ENCODE assay signal across 9 cellular contexts in the genomic region with DNA sequence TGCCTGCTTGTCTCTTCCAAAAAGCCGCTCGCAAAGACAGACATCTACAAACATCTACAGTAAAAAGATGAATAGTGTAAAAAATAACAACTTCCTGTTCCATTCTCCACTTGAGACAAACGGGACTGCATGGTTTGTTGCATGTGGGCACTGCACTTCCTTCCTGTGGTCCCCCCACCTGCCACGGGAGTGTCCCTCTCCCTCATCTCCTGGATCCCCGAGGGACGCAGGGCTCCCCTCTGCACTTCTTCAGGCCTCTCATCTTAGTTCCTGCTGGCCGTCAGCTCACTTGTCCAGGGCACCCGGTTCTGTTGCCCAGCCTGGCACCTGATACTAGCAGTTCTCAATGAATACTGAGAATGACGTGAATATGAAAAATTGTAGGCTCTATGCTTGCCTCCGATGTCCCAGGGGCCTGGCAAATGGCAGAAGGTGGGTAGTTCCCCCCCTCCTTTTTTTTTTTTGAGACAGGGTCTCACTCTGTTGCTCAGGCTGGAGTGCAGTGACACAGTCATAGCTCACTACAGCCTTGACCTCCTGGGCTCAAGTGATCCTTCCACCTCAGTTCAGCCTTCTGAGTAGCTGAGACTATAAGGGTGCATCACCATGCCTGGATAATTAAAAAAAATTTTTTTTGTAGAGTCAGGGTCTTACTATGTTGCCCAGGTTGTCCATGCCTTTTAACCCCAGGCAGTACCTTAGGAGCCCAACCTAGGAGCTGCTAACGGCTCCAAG. TPM values are rescaled to one million over a fixed set of nuclear protein-coding genes. Genes with fewer than 3 reads are reported as not detected.
DNase-seq lines count a peak whose midpoint lies in the region; ATAC-seq lines count a peak whose summit lies in the region.
"Had no signal": no experiment of that assay in that cellular context is flagged by ENCODE, and none has a peak within 500 bp of the region (broad histone marks: within the 10 kb centered on the region; RNA-seq: fewer than 3 reads in every experiment).

No MANE protein-coding gene starts in this region.

- 61 to 66% methylated on average over 11 of the region's 11 CpGs for WGBS in aorta, 2 donors

- no peaks in the 10 kb centered on the region for H3K27me3 Mint-ChIP-seq in T-helper 17 cell
- H3K27me3 Mint-ChIP-seq in effector memory CD8-positive, alpha-beta T cell: no peaks in the 10 kb centered on the region
- peaks cover 26% of the 10 kb centered on the region for H3K27me3 Mint-ChIP-seq in stimulated activated naive CD8-positive, alpha-beta T cell treated with anti-CD3 and anti-CD28 coated beads, Interleukin-15, amount 100 ng/mL, for 72 hours

- ATAC-seq in T-helper 17 cell (peak; percentile 51), aorta (ENCODE audit: low FRiP score) (no peak)
- ATAC-seq in effector memory CD8-positive, alpha-beta T cell (replicated peaks): peak; percentile 34
- ATAC-seq in stimulated activated naive CD8-positive, alpha-beta T cell treated with anti-CD3 and anti-CD28 coated beads, Interleukin-15, amount 100 ng/mL, for 72 hours: peak; percentile 35

- peaks cover 10% of the 10 kb centered on the region for H3K4me1 Mint-ChIP-seq in T-helper 17 cell
- peaks cover 12 to 14% of the 10 kb centered on the region in 2 donors for H3K4me1 Mint-ChIP-seq in effector memory CD8-positive, alpha-beta T cell (ENCODE audit: low read depth in 2 of 2)
- H3K4me1 Mint-ChIP-seq in stimulated activated naive CD8-positive, alpha-beta T cell treated with anti-CD3 and anti-CD28 coated beads, Interleukin-15, amount 100 ng/mL, for 72 hours: peaks cover 28% of the 10 kb centered on the region

- intact Hi-C loops in aorta (cut with DNase I): loop anchor here (2.0 to 5.0 kb wide), 2 partner anchors 65 to 92 kb away; partner anchors contain the start of genes XRCC3 (in 1 of the 2) and ZFYVE21 (in 1 of the 2)

- peak overlapping the region; percentile 86 for H3K27ac Mint-ChIP-seq in T-helper 17 cell
- peak overlapping the region; percentile 59 to 86 for H3K27ac Mint-ChIP-seq in effector memory CD8-positive, alpha-beta T cell
- H3K27ac Mint-ChIP-seq in stimulated activated naive CD8-positive, alpha-beta T cell treated with anti-CD3 and anti-CD28 coated beads, Interleukin-15, amount 100 ng/mL, for 72 hours: peak overlapping the region; percentile 37 to 55

- H3K4me1 ChIP-seq in aorta (ENCODE audit: control insufficient read depth in 1 of 2, insufficient read depth in 2 of 2, low read length in 2 of 2): no peaks in the 10 kb centered on the region

- DNase-seq in NOMO-1 treated with DMSO at 0.1 percent for 48 hours (lab: John Stamatoyannopoulos, UW; ENCODE audit: unreplicated experiment): peak; percentile 21
- DNase-seq in NOMO-1 (lab: John Stamatoyannopoulos, UW; ENCODE audit: unreplicated experiment in 2 of 2): no peak
- peak; percentile 15 to 37 (median 21) for DNase-seq in T-helper 17 cell
- peak in 2 of 3 experiments; percentile 25 to 30 for DNase-seq in effector memory CD8-positive, alpha-beta T cell
- peak in 1 of 2 donors; percentile 31 for DNase-seq in stimulated activated naive CD8-positive, alpha-beta T cell treated with anti-CD3 and anti-CD28 coated beads, Interleukin-15, amount 100 ng/mL, for 72 hours
- DNase-seq in kidney glomerular epithelial cell (lab: John Stamatoyannopoulos, UW): no peak
- no peak for DNase-seq in RKO (ENCODE audit: low spot score)
- DNase-seq in aorta: no peak

- no peak overlapping the region for H3K4me3 ChIP-seq in aorta (ENCODE audit: low read length in 2 of 2)
- H3K4me3 ChIP-seq: K562 had no signal

- H3K4me3 Mint-ChIP-seq in T-helper 17 cell: peak overlapping the region; percentile 91
- H3K4me3 Mint-ChIP-seq in effector memory CD8-positive, alpha-beta T cell: peak overlapping the region; percentile 69 to 71
- peak overlapping the region; percentile 74 to 80 for H3K4me3 Mint-ChIP-seq in stimulated activated naive CD8-positive, alpha-beta T cell treated with anti-CD3 and anti-CD28 coated beads, Interleukin-15, amount 100 ng/mL, for 72 hours

- peak overlapping the region in 1 of 2 donors; percentile 43 for H3K27ac ChIP-seq in aorta (ENCODE audit: low read depth in 1 of 2, low read length in 2 of 2)

- H3K9me3 Mint-ChIP-seq in effector memory CD8-positive, alpha-beta T cell: no peaks in the 10 kb centered on the region
- H3K9me3 Mint-ChIP-seq in stimulated activated naive CD8-positive, alpha-beta T cell treated with anti-CD3 and anti-CD28 coated beads, Interleukin-15, amount 100 ng/mL, for 72 hours: no peaks in the 10 kb centered on the region

- no peaks in the 10 kb centered on the region for H3K36me3 ChIP-seq in aorta (ENCODE audit: control insufficient read depth in 1 of 2, insufficient read depth in 2 of 2, low read length in 1 of 2)

- H3K9me3 ChIP-seq in T-helper 17 cell (ENCODE audit: control insufficient read depth, low read length, poor library complexity, severe bottlenecking): no peaks in the 10 kb centered on the region
- no peaks in the 10 kb centered on the region for H3K9me3 ChIP-seq in aorta (ENCODE audit: control insufficient read depth, low read length)

- H3K36me3 Mint-ChIP-seq in T-helper 17 cell (ENCODE audit: low read depth): no peaks in the 10 kb centered on the region
- H3K36me3 Mint-ChIP-seq in effector memory CD8-positive, alpha-beta T cell (ENCODE audit: insufficient read depth): peaks cover 23% of the 10 kb centered on the region

- H3K27me3 ChIP-seq in aorta (ENCODE audit: control insufficient read depth in 1 of 2, insufficient read depth in 2 of 2, low read length in 1 of 2): no peaks in the 10 kb centered on the region

RNA-seq across cellular contexts. Expression of gene KLC1, which starts 3.5 kb away (rescaled TPM):
- total RNA-seq in T-helper 17 cell: 100 to 1,000 TPM; 162 to 198 TPM
- total RNA-seq in aorta: 100 to 1,000 TPM; 254 to 315 TPM
- 100 to 1,000 TPM in 1 of 2 donors, 10 to 100 TPM in 1; 71.7 to 190 TPM for polyA plus RNA-seq in aorta

Comparison
In these comparisons a context has a peak if more than half of its experiments do, and no peak if none do; other contexts are left out.
1. DNase-seq: peak in NOMO-1 treated with DMSO at 0.1 percent for 48 hours (single experiment), T-helper 17 cell (3 of 3) and effector memory CD8-positive, alpha-beta T cell (2 of 3); none in NOMO-1 (0 of 2), kidney glomerular epithelial cell (single experiment), RKO (single experiment) and aorta (0 of 2).
2. Peak in every context shown above with its lines, with median percentiles within 50 percentile points of each other: H3K27ac Mint-ChIP-seq and H3K4me3 Mint-ChIP-seq.